In the genomic region with DNA sequence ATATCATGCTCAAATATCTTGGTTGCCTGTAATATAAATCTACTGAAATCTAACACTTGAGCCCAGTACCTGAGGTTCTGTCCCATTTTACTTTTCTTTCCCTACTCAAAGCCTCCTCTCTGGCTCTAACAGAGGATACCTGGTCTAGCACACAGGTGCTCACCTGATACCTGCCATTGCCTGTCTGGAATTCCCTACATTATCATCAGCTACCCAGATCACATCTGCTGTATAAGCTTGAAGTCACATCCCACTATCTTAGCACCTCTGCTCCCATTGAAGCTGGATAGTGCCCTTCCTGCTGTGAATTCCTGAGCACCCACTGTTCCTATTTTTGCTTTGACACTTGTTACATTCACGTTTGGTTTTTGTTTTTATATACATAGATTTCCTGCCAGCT, we compare ENCODE assay signal across 28 cellular contexts.
"Had no signal": no experiment of that assay in that cellular context is flagged by ENCODE, and none has a peak within 500 bp of the region (broad histone marks: within the 10 kb centered on the region; RNA-seq: fewer than 3 reads in every experiment).

No MANE protein-coding gene starts in this region.

- DNase-seq: activated CD4-positive, alpha-beta T cell treated with anti-CD3 and anti-CD28 coated beads for 1 hour; activated CD8-positive, alpha-beta memory T cell treated with anti-CD3 and anti-CD28 coated beads, Interleukin-2, amount 10 ng/mL, durations not matched to agents 7 days and 5 days; activated CD8-positive, alpha-beta T cell treated with anti-CD3 and anti-CD28 coated beads, Interleukin-2, amount 10 ng/mL, durations not matched to agents 7 days and 5 days; activated effector memory CD4-positive, alpha-beta T cell treated with Interleukin-2 at 50 U/mL for 16 hours; activated naive CD4-positive, alpha-beta T cell treated with Interleukin-2 at 50 U/mL for 16 hours; anterior cingulate cortex; dermis blood vessel endothelial cell; effector CD4-positive, alpha-beta T cell; foreskin keratinocyte; heart right ventricle; kidney; left colon; mammary epithelial cell; midbrain; naive thymus-derived CD4-positive, alpha-beta T cell; nucleus accumbens; pancreas; stimulated activated CD4-positive, alpha-beta T cell treated with anti-CD3 and anti-CD28 coated beads, Interleukin-4, amount 100 ng/mL, for 1 hour; stimulated activated naive CD8-positive, alpha-beta T cell treated with anti-CD3 and anti-CD28 coated beads, Interleukin-15, Interleukin-2, amounts not matched to agents 100 U/mL and 50 U/mL, for 24 hours; T-helper 2 cell; testis; transverse colon had no signal

- ATAC-seq: activated CD8-positive, alpha-beta memory T cell treated with anti-CD3 and anti-CD28 coated beads, Interleukin-2, amount 10 ng/mL, durations not matched to agents 7 days and 5 days; activated CD8-positive, alpha-beta T cell treated with anti-CD3 and anti-CD28 coated beads, Interleukin-2, amount 10 ng/mL, durations not matched to agents 7 days and 5 days; foreskin keratinocyte; heart right ventricle; left colon; naive thymus-derived CD4-positive, alpha-beta T cell; pancreas; stimulated activated naive CD8-positive, alpha-beta T cell treated with anti-CD3 and anti-CD28 coated beads, Interleukin-15, Interleukin-2, amounts not matched to agents 100 U/mL and 50 U/mL, for 24 hours had no signal

- FAIRE-seq: bronchial epithelial cell, colon, kidney, pancreas had no signal

- H3K27me3 Mint-ChIP-seq: activated CD8-positive, alpha-beta memory T cell treated with anti-CD3 and anti-CD28 coated beads, Interleukin-2, amount 10 ng/mL, durations not matched to agents 7 days and 5 days; activated naive CD8-positive, alpha-beta T cell; naive thymus-derived CD4-positive, alpha-beta T cell had no signal

- H3K4me1 ChIP-seq: pancreas had no signal

- H3K4me3 Mint-ChIP-seq: activated CD8-positive, alpha-beta memory T cell treated with anti-CD3 and anti-CD28 coated beads, Interleukin-2, amount 10 ng/mL, durations not matched to agents 7 days and 5 days; activated CD8-positive, alpha-beta T cell treated with anti-CD3 and anti-CD28 coated beads, Interleukin-2, amount 10 ng/mL, durations not matched to agents 7 days and 5 days; activated naive CD8-positive, alpha-beta T cell; naive thymus-derived CD4-positive, alpha-beta T cell; neural crest cell had no signal

- H3K27ac ChIP-seq: foreskin keratinocyte, heart right ventricle, pancreas, right atrium auricular region, testis, transverse colon had no signal

- H3K27ac Mint-ChIP-seq: activated CD8-positive, alpha-beta memory T cell treated with anti-CD3 and anti-CD28 coated beads, Interleukin-2, amount 10 ng/mL, durations not matched to agents 7 days and 5 days; activated CD8-positive, alpha-beta T cell treated with anti-CD3 and anti-CD28 coated beads, Interleukin-2, amount 10 ng/mL, durations not matched to agents 7 days and 5 days; activated naive CD8-positive, alpha-beta T cell had no signal

- H3K27me3 ChIP-seq: esophagus muscularis mucosa, foreskin keratinocyte, heart right ventricle, pancreas, right atrium auricular region, testis, transverse colon had no signal

- H3K4me3 ChIP-seq: esophagus muscularis mucosa, heart right ventricle, pancreas, right atrium auricular region, testis, transverse colon had no signal

- H3K9me3 ChIP-seq: pancreas, testis, transverse colon had no signal
